Comparison of ENCODE assay signal across 22 cellular contexts in genomic region chr1:163959622-163960021, GRCh38.
"Had no signal": no experiment of that assay in that cellular context is flagged by ENCODE, and none has a peak within 500 bp of the region (broad histone marks: within the 10 kb centered on the region; RNA-seq: fewer than 3 reads in every experiment).

No MANE protein-coding gene starts in this region.

- H3K27me3 ChIP-seq: MG63 had no signal

- H3K36me3 ChIP-seq: MG63 had no signal

- DNase-seq: IMR-90, KBM-7, MG63, NCI-H1092, NCI-H1417, NCI-H1436 treated with DMSO at 0.1 percent for 48 hours, NCI-H1694, NCI-H187 treated with DMSO at 0.1 percent for 48 hours, NCI-H2029 treated with DMSO at 0.1 percent for 48 hours, NCI-H2107, NCI-H2171 treated with DMSO at 0.1 percent for 48 hours, NCI-H345, NCI-H446 treated with DMSO at 0.1 percent for 48 hours, NCI-H510A treated with DMSO at 0.1 percent for 48 hours, NCI-H526, NCI-H748 treated with DMSO at 0.1 percent for 48 hours, RPMI8226, SHP77, SK-N-SH, SW 1271, T-cell, T-helper 9 cell had no signal

- H3K9me3 ChIP-seq: MG63, SK-N-SH had no signal

- ATAC-seq: T-cell had no signal

- H3K4me3 ChIP-seq: MG63 had no signal
